ENCODE assay signal across 8 cellular contexts in the genomic region with DNA sequence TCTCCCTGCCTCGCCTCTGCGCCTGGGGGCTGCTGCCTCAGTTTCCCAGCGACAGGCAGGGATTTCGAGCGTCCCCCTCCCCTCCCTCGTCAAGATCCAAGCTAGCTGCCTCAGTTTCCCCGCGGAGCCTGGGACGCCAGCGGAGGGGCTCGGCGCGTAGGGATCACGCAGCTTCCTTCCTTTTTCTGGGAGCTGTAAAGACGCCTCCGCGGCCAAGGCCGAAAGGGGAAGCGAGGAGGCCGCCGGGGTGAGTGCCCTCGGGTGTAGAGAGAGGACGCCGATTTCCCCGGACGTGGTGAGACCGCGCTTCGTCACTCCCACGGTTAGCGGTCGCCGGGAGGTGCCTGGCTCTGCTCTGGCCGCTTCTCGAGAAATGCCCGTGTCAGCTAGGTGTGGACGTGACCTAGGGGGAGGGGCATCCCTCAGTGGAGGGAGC. TPM values are rescaled to one million over a fixed set of nuclear protein-coding genes. Genes with fewer than 3 reads are reported as not detected.
DNase-seq lines count a peak whose midpoint lies in the region; ATAC-seq, FAIRE-seq and TF ChIP-seq lines count a peak whose summit lies in the region.

No MANE protein-coding gene starts in this region.

- H3K27ac Mint-ChIP-seq in natural killer cell, result peak overlapping the region; percentile 94 to 96

- H3K27me3 Mint-ChIP-seq in natural killer cell (ENCODE audit: low read depth in 2 of 2), result no peaks in the 10 kb centered on the region

- TF ChIP-seq POLR2A in thyroid gland (IDR thresholded peaks at IDR 0.05), result peak in 1 of 2 donors; percentile 1

- peak overlapping the region; percentile 65 to 88 (median 79) for H3K27ac ChIP-seq in thyroid gland

- H3K4me3 ChIP-seq in epithelial cell of proximal tubule (ENCODE audit: low read depth, low read length) (peak overlapping the region; percentile 70), thyroid gland (replicated peaks in 1 of 3) (peak overlapping the region in 1 of 3 donors; percentile 32)

- no peaks in the 10 kb centered on the region for H3K9me3 Mint-ChIP-seq in natural killer cell

- peaks cover 28 to 42% of the 10 kb centered on the region in 2 donors for H3K4me1 Mint-ChIP-seq in natural killer cell

- H3K9me3 ChIP-seq in thyroid gland, result no peaks in the 10 kb centered on the region

- no peaks in the 10 kb centered on the region for H3K36me3 Mint-ChIP-seq in natural killer cell

- intact Hi-C loops in natural killer cell (cut with micrococcal nuclease) (loop anchor here (2.0 to 5.0 kb wide), 5 partner anchors 21 to 167 kb away; a partner anchor contains a TSS), thyroid gland (cut with DNase I) (no loop called here)

- WGBS in thyroid gland, 2 donors, result 7 to 11% methylated on average over 13 to 21 of the region's 37 CpGs

- no peaks in the 10 kb centered on the region for H3K27me3 ChIP-seq in thyroid gland

- no peaks in the 10 kb centered on the region for H3K36me3 ChIP-seq in thyroid gland

- FAIRE-seq in D721Med (lab: Jason Lieb, UNC), result no peak

- H3K4me1 ChIP-seq in thyroid gland, result peaks cover 14 to 31% of the 10 kb centered on the region in 2 donors

- TF ChIP-seq CTCF in epithelial cell of proximal tubule (conservative IDR thresholded peaks at IDR 0.05; ENCODE audit: low read depth, low read length), result no peak
- no peak for TF ChIP-seq CTCF in natural killer cell (IDR thresholded peaks at IDR 0.05)
- TF ChIP-seq CTCF in thyroid gland (IDR thresholded peaks at IDR 0.05), result no peak
- TF ChIP-seq CTCF in D721Med (IDR thresholded peaks at IDR 0.05; ENCODE audit: insufficient read depth, missing control alignments), result no peak

- ATAC-seq in natural killer cell, result peak; percentile 52 to 85 (median 70)

- H3K4me3 Mint-ChIP-seq in natural killer cell, result peak overlapping the region; percentile 90

- DNase-seq in SIG-M5 treated with dmso at 0.1 percent for 504 hours (lab: John Stamatoyannopoulos, UW; ENCODE audit: unreplicated experiment), result peak; percentile 54
- DNase-seq in SIG-M5 (lab: John Stamatoyannopoulos, UW), result no peak
- peak; percentile 78 for DNase-seq in M059J (ENCODE audit: low read depth)
- peak; percentile 87 for DNase-seq in activated CD8-positive, alpha-beta memory T cell treated with anti-CD3 and anti-CD28 coated beads for 24 hours
- no peak for DNase-seq in epithelial cell of proximal tubule (ENCODE audit: low read depth)
- peak; percentile 85 for DNase-seq in natural killer cell
- peak; percentile 43 to 51 for DNase-seq in thyroid gland
- DNase-seq in D721Med (ENCODE audit: insufficient read length, low spot score), result no peak

RNA-seq across cellular contexts. Expression of a gene that starts 0.7 kb away (rescaled TPM):
- 68.8 and 88.4 TPM in 2 replicates for total RNA-seq in M059J (2014; rRNA removed; shearing (Covaris generic))
- 17.1 and 36.3 TPM in 2 replicates for total RNA-seq in epithelial cell of proximal tubule
- total RNA-seq in natural killer cell, result 10 to 100 TPM; 33.1 to 73.7 (median 56.5) TPM
- total RNA-seq in thyroid gland, result 10 to 100 TPM in 3 of 4 donors, 1 to 10 TPM in 1; 8.1 to 37.6 (median 19.7) TPM

RNA-seq across cellular contexts. Expression of a gene that starts 16.6 kb away (rescaled TPM):
- not detected in 2 replicates for total RNA-seq in M059J (2014; rRNA removed; shearing (Covaris generic))
- total RNA-seq in epithelial cell of proximal tubule, result not detected in 2 replicates
- 1 to 10 TPM; 1.3 to 3.6 (median 3.0) TPM for total RNA-seq in natural killer cell
- total RNA-seq in thyroid gland, result under 1 TPM in 1 of 4 donors, not detected in 3; 0.44 TPM

RNA-seq across cellular contexts. Expression of a gene that starts 18.2 kb away (rescaled TPM):
- 53.8 and 96.4 TPM in 2 replicates for total RNA-seq in M059J (2014; rRNA removed; shearing (Covaris generic))
- 104 and 156 TPM in 2 replicates for total RNA-seq in epithelial cell of proximal tubule
- total RNA-seq in natural killer cell, result 10 to 100 TPM; 34.5 to 41.6 (median 40.2) TPM
- 10 to 100 TPM; 36.1 to 81.7 (median 54.9) TPM for total RNA-seq in thyroid gland

RNA-seq across cellular contexts. Expression of a gene that starts 19.6 kb away (rescaled TPM):
- 4.4 and 6.1 TPM in 2 replicates for total RNA-seq in M059J (2014; rRNA removed; shearing (Covaris generic))
- 0.14 TPM in 1 of 2 replicates, not detected in the other for total RNA-seq in epithelial cell of proximal tubule
- 1 to 10 TPM; 1.1 to 1.6 (median 1.5) TPM for total RNA-seq in natural killer cell
- total RNA-seq in thyroid gland, result 1 to 10 TPM in 2 of 4 donors, not detected in 2; 1.0 to 1.6 TPM

RNA-seq across cellular contexts. Expression of a gene that starts 39.1 kb away (rescaled TPM):
- 7.1 and 8.3 TPM in 2 replicates for total RNA-seq in M059J (2014; rRNA removed; shearing (Covaris generic))
- total RNA-seq in epithelial cell of proximal tubule (2.5 and 3.0 TPM in 2 replicates), natural killer cell (10 to 100 TPM in 1 of 3 donors, 1 to 10 TPM in 2; 6.8 to 12.6 (median 9.5) TPM), thyroid gland (1 to 10 TPM; 3.6 to 9.8 (median 5.3) TPM)

Comparison
In these comparisons a context has a peak if more than half of its experiments do, and no peak if none do; other contexts are left out.
1. DNase-seq: peak in SIG-M5 treated with dmso at 0.1 percent for 504 hours (single experiment), M059J (single experiment), activated CD8-positive, alpha-beta memory T cell treated with anti-CD3 and anti-CD28 coated beads for 24 hours (single experiment), natural killer cell (single experiment) and thyroid gland (2 of 2); none in SIG-M5 (single experiment), epithelial cell of proximal tubule (single experiment) and D721Med (single experiment).